ENCODE assay signal across 16 cellular contexts in the genomic region with DNA sequence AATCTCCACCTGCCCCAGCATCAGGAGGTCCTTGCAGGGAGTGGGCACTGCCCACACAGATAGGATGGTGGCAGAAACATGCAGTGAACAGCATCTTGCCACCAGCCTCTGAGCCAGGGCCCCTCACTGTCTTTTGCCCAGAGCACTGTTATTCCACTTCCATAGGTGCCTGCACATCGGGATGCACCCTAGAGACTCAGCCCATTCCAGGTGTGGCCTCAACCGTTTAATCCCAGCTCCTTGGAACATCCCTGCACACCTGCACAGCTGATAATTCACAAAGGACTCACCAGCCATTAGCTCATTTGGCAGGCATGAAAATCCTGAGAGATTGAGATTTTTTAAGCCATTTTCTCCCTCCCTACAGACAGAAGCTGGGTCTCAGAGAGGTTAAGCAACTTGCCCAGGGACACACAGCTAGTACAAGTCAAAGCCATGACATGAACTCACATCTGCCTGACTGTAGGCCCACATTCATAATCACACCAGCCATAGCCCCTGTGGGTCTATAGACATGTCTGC.
DNase-seq lines count a peak whose midpoint lies in the region; ATAC-seq and TF ChIP-seq lines count a peak whose summit lies in the region.
"Had no signal": no experiment of that assay in that cellular context is flagged by ENCODE, and none has a peak within 500 bp of the region (broad histone marks: within the 10 kb centered on the region; RNA-seq: fewer than 3 reads in every experiment).

No MANE protein-coding gene starts in this region.

- TF ChIP-seq POLR2A in esophagus muscularis mucosa (IDR thresholded peaks at IDR 0.05; ENCODE audit: low read depth) (no peak), vagina (IDR thresholded peaks at IDR 0.05) (no peak)

- CTCF ChIA-PET in activated CD8-positive, alpha-beta memory T cell treated with anti-CD3 and anti-CD28 coated beads, Interleukin-2, amount 10 ng/mL, durations not matched to agents 7 days and 5 days (lab: Charles Lee), result no interaction called here
- CTCF ChIA-PET in RWPE1 (lab: Yijun Ruan, JAX), result no interaction called here

- DNase-seq in activated CD8-positive, alpha-beta memory T cell treated with anti-CD3 and anti-CD28 coated beads for 24 hours, result peak; percentile 41
- no peak for DNase-seq in activated CD8-positive, alpha-beta memory T cell treated with anti-CD3 and anti-CD28 coated beads, Interleukin-2, amount 10 ng/mL, durations not matched to agents 7 days and 5 days
- DNase-seq in RWPE1 (ENCODE audit: low spot score) (no peak), esophagus muscularis mucosa (ENCODE audit: extremely low spot score) (peak; percentile 55), type B pancreatic cell (ENCODE audit: extremely low spot score, unreplicated experiment) (peak; percentile 20), NCI-H1694 (lab: John Stamatoyannopoulos, UW) (no peak), vagina (ENCODE audit: extremely low spot score in 2 of 2) (no peak)
- DNase-seq in activated naive CD4-positive, alpha-beta T cell (lab: John Stamatoyannopoulos, UW), result no peak
- DNase-seq: C1 segment of cervical spinal cord, NCI-H2107, NCI-H524 treated with DMSO at 0.1 percent for 48 hours, Right ventricle myocardium superior had no signal

- H3K27me3 ChIP-seq in esophagus muscularis mucosa (no peaks in the 10 kb centered on the region), vagina (no peaks in the 10 kb centered on the region)

- H3K4me1 ChIP-seq in esophagus muscularis mucosa, result peaks cover 0 to 11% (median 2%) of the 10 kb centered on the region in 4 donors
- no peaks in the 10 kb centered on the region for H3K4me1 ChIP-seq in vagina

- no peaks in the 10 kb centered on the region for H3K27me3 Mint-ChIP-seq in activated CD8-positive, alpha-beta memory T cell treated with anti-CD3 and anti-CD28 coated beads, Interleukin-2, amount 10 ng/mL, durations not matched to agents 7 days and 5 days
- no peaks in the 10 kb centered on the region for H3K27me3 Mint-ChIP-seq in type B pancreatic cell

- no peaks in the 10 kb centered on the region for H3K4me1 Mint-ChIP-seq in activated CD8-positive, alpha-beta memory T cell treated with anti-CD3 and anti-CD28 coated beads, Interleukin-2, amount 10 ng/mL, durations not matched to agents 7 days and 5 days
- peaks cover 10% of the 10 kb centered on the region for H3K4me1 Mint-ChIP-seq in type B pancreatic cell (ENCODE audit: unreplicated experiment)
- H3K4me1 Mint-ChIP-seq: GM23338 had no signal

- H3K36me3 ChIP-seq in esophagus muscularis mucosa (no peaks in the 10 kb centered on the region), vagina (no peaks in the 10 kb centered on the region)

- H3K9me3 Mint-ChIP-seq in activated CD8-positive, alpha-beta memory T cell treated with anti-CD3 and anti-CD28 coated beads, Interleukin-2, amount 10 ng/mL, durations not matched to agents 7 days and 5 days (ENCODE audit: low read depth), result no peaks in the 10 kb centered on the region
- H3K9me3 Mint-ChIP-seq in type B pancreatic cell, result no peaks in the 10 kb centered on the region
- H3K9me3 Mint-ChIP-seq: GM23338 had no signal

- WGBS in esophagus muscularis mucosa, result 85% methylated on average over 2 of the region's 2 CpGs

- ATAC-seq in activated CD8-positive, alpha-beta memory T cell treated with anti-CD3 and anti-CD28 coated beads, Interleukin-2, amount 10 ng/mL, durations not matched to agents 7 days and 5 days, result no peak
- ATAC-seq: Panc1 had no signal

- no peak overlapping the region for H3K27ac Mint-ChIP-seq in activated CD8-positive, alpha-beta memory T cell treated with anti-CD3 and anti-CD28 coated beads, Interleukin-2, amount 10 ng/mL, durations not matched to agents 7 days and 5 days
- no peak overlapping the region for H3K27ac Mint-ChIP-seq in type B pancreatic cell
- H3K27ac Mint-ChIP-seq: GM23338 had no signal

- H3K4me3 ChIP-seq in esophagus muscularis mucosa (no peak overlapping the region), vagina (no peak overlapping the region)
- H3K4me3 ChIP-seq: GM12878, GM23338 had no signal

- H3K9me3 ChIP-seq in esophagus muscularis mucosa, result no peaks in the 10 kb centered on the region
- no peaks in the 10 kb centered on the region for H3K9me3 ChIP-seq in vagina

- H3K27ac ChIP-seq in RWPE1, result peak overlapping the region; percentile 81
- H3K27ac ChIP-seq in esophagus muscularis mucosa (replicated peaks in 1 of 4), result no peak overlapping the region
- H3K27ac ChIP-seq in vagina, result no peak overlapping the region
- H3K27ac ChIP-seq: 22Rv1 had no signal

- H3K4me3 Mint-ChIP-seq in activated CD8-positive, alpha-beta memory T cell treated with anti-CD3 and anti-CD28 coated beads, Interleukin-2, amount 10 ng/mL, durations not matched to agents 7 days and 5 days, result no peak overlapping the region
- no peak overlapping the region for H3K4me3 Mint-ChIP-seq in type B pancreatic cell
- H3K4me3 Mint-ChIP-seq: GM23338 had no signal

- H3K36me3 Mint-ChIP-seq in activated CD8-positive, alpha-beta memory T cell treated with anti-CD3 and anti-CD28 coated beads, Interleukin-2, amount 10 ng/mL, durations not matched to agents 7 days and 5 days, result no peaks in the 10 kb centered on the region
- no peaks in the 10 kb centered on the region for H3K36me3 Mint-ChIP-seq in type B pancreatic cell

- TF ChIP-seq CTCF in RWPE1 (conservative IDR thresholded peaks at IDR 0.05; ENCODE audit: low read depth) (no peak), esophagus muscularis mucosa (IDR thresholded peaks at IDR 0.05) (no peak), type B pancreatic cell (conservative IDR thresholded peaks at IDR 0.05) (no peak), vagina (IDR thresholded peaks at IDR 0.05) (no peak)

- POLR2A ChIA-PET in RWPE1 (lab: Yijun Ruan, JAX; ENCODE audit: low non-redundant PET), result no interaction called here

- intact Hi-C loops in esophagus muscularis mucosa (cut with DNase I) (no loop called here), vagina (cut with DNase I) (no loop called here)

- TF ChIP-seq EP300 in esophagus muscularis mucosa (IDR thresholded peaks at IDR 0.05), result no peak

Comparison
In these comparisons a context has a peak if more than half of its experiments do, and no peak if none do; other contexts are left out.
1. DNase-seq: peak in activated CD8-positive, alpha-beta memory T cell treated with anti-CD3 and anti-CD28 coated beads for 24 hours (single experiment), esophagus muscularis mucosa (single experiment) and type B pancreatic cell (single experiment); none in activated CD8-positive, alpha-beta memory T cell treated with anti-CD3 and anti-CD28 coated beads, Interleukin-2, amount 10 ng/mL, durations not matched to agents 7 days and 5 days (single experiment), RWPE1 (single experiment), NCI-H1694 (single experiment), vagina (0 of 2) and activated naive CD4-positive, alpha-beta T cell (0 of 4).